ENCODE assay signal across 8 cellular contexts in genomic region chr6:28349892-28350737, GRCh38. TPM values are rescaled to one million over a fixed set of nuclear protein-coding genes. Genes with fewer than 3 reads are reported as not detected.
A peak's percentile ranks its signal among the peaks of the same experiment; 100 is the strongest.
DNase-seq lines count a peak whose midpoint lies in the region; TF ChIP-seq lines count a peak whose summit lies in the region.

TSS of gene ZKSCAN3 (plus strand) at chr6:28349947. CDS start at chr6:28359587, 9,640 bp downstream.

- TF ChIP-seq EP300 in suprapubic skin (IDR thresholded peaks at IDR 0.05) = no peak

- no peak for TF ChIP-seq CTCF in suprapubic skin (IDR thresholded peaks at IDR 0.05)

- no peak for TF ChIP-seq POLR2A in suprapubic skin (IDR thresholded peaks at IDR 0.05)

- no peaks in the 10 kb centered on the region; the same call in 1 of the 2 replicates for H3K36me3 ChIP-seq in SJSA1
- H3K36me3 ChIP-seq in suprapubic skin = no peaks in the 10 kb centered on the region

- H3K27ac ChIP-seq in SJSA1 (peak within 1 kb of the TSS; percentile 16; the same call in 1 of the 2 replicates), suprapubic skin (peak within 1 kb of the TSS; percentile 64)

- H3K27me3 ChIP-seq in SJSA1 (replicated peaks) (no peaks in the 10 kb centered on the region), suprapubic skin (peaks cover 4% of the 10 kb centered on the region)

- DNase-seq in GDM1 (lab: John Stamatoyannopoulos, UW) (peak; percentile 71), GOT3 (lab: John Stamatoyannopoulos, UW) (peak; percentile 49), LoVo (ENCODE audit: low spot score) (peak; percentile 78), SJSA1 (ENCODE audit: low read depth in 1 of 2, low spot score in 2 of 2) (peak; percentile 73 to 83), germinal center (ENCODE audit: low spot score) (peak; percentile 71), nucleus accumbens (lab: John Stamatoyannopoulos, UW) (peak in 55 of 56 donors; percentile 19 to 91 (median 70)), suprapubic skin (ENCODE audit: low spot score in 2 of 2) (peak; percentile 89 to 92)
- DNase-seq in activated naive CD4-positive, alpha-beta T cell treated with Interleukin-2 at 50 U/mL for 16 hours = peak; percentile 88

- peak within 1 kb of the TSS; percentile 53 for H3K4me3 ChIP-seq in SJSA1
- peak within 1 kb of the TSS; percentile 58 for H3K4me3 ChIP-seq in suprapubic skin

- H3K4me1 ChIP-seq in SJSA1 (replicated peaks) (peaks cover 31% of the 10 kb centered on the region), suprapubic skin (peaks cover 33% of the 10 kb centered on the region)

- 1% methylated on average over 29 of the region's 30 CpGs for WGBS in suprapubic skin

- H3K9me3 ChIP-seq in SJSA1 (replicated peaks) (no peaks in the 10 kb centered on the region), suprapubic skin (no peaks in the 10 kb centered on the region)

RNA-seq across cellular contexts. Expression of gene ZKSCAN3, which starts in this region (rescaled TPM):
- total RNA-seq in SJSA1 (2014; rRNA removed; shearing (Covaris generic)) = 5.9 and 6.9 TPM in 2 replicates
- total RNA-seq in suprapubic skin = 1 to 10 TPM; 3.1 to 6.0 (median 4.5) TPM

Comparison
In these comparisons a context has a peak if more than half of its experiments do, and no peak if none do; other contexts are left out.
1. Peak in every context shown above with its lines: DNase-seq, H3K4me3 ChIP-seq and H3K27ac ChIP-seq.